In the genomic region with DNA sequence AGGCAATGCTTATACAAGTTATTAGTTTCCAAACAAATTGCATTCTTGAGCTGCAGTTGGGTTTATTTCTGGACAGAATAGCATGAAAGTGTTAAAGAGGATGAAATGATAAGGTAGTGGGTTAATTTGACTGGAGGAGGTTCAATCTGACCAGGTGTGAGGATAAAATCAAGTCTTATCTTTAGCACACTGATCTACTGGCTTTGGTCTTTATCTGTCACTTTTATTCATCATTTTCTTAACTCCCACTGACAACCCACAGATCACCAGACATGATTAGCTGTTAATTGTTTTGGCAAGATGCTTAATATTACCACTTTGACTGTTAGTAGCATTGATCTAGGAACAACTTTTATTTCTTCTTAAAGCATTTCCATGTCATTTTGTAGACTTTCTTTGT, we compare ENCODE assay signal across 33 cellular contexts.
"Had no signal": no experiment of that assay in that cellular context is flagged by ENCODE, and none has a peak within 500 bp of the region (broad histone marks: within the 10 kb centered on the region; RNA-seq: fewer than 3 reads in every experiment).

No MANE protein-coding gene starts in this region.

- H3K27ac ChIP-seq: adrenal gland, ascending aorta, body of pancreas, brain microvascular endothelial cell, breast epithelium, cardiac muscle cell had no signal

- H3K27me3 ChIP-seq: adrenal gland, ascending aorta, body of pancreas, brain microvascular endothelial cell, breast epithelium had no signal

- ATAC-seq: activated naive CD4-positive, alpha-beta T cell treated with anti-CD3 and anti-CD28 coated beads, Interleukin-2, amount 50 U/mL, for 72 hours; activated naive CD8-positive, alpha-beta T cell treated with anti-CD3 and anti-CD28 coated beads, Interleukin-2, amount 50 U/mL, for 24 hours; activated T-cell treated with anti-CD3 and anti-CD28 coated beads, Interleukin-2, amount 50 U/mL, for 4 hours; activated T-cell treated with anti-CD3 and anti-CD28 coated beads, Interleukin-2, amount 50 U/mL, for 72 hours; activated T-helper 17 cell treated with anti-CD3 and anti-CD28 coated beads, Interleukin-2, amount 50 U/mL, for 72 hours; body of pancreas had no signal

- H3K9me3 ChIP-seq: adrenal gland, ascending aorta, body of pancreas, breast epithelium had no signal

- H3K4me3 ChIP-seq: adrenal gland, ascending aorta, body of pancreas, breast epithelium, cardiac muscle cell had no signal

- H3K36me3 ChIP-seq: adrenal gland, ascending aorta, brain microvascular endothelial cell, breast epithelium, cardiac muscle cell had no signal

- H3K4me1 ChIP-seq: adrenal gland, ascending aorta, body of pancreas, breast epithelium had no signal

- DNase-seq: activated effector memory CD4-positive, alpha-beta T cell treated with anti-CD3 and anti-CD28 coated beads, Interleukin-2, amount 50 U/mL, for 16 hours; activated effector memory CD4-positive, alpha-beta T cell treated with Interleukin-2 at 50 U/mL for 16 hours; activated gamma-delta T cell; activated gamma-delta T cell treated with Interleukin-2 at 50 U/mL for 16 hours; activated naive CD4-positive, alpha-beta T cell; activated naive CD4-positive, alpha-beta T cell treated with anti-CD3 and anti-CD28 coated beads for 36 hours; activated naive CD4-positive, alpha-beta T cell treated with anti-CD3 and anti-CD28 coated beads, Interleukin-2, amount 10 ng/mL, durations not matched to agents 7 days and 5 days; activated naive CD4-positive, alpha-beta T cell treated with anti-CD3 and anti-CD28 coated beads, Interleukin-2, amount 50 U/mL, for 16 hours; activated naive CD4-positive, alpha-beta T cell treated with Interleukin-2 at 50 U/mL for 16 hours; activated naive CD8-positive, alpha-beta T cell treated with anti-CD3 and anti-CD28 coated beads for 36 hours; activated naive CD8-positive, alpha-beta T cell treated with anti-CD3 and anti-CD28 coated beads, Interleukin-2, amount 10 ng/mL, durations not matched to agents 7 days and 5 days; activated naive CD8-positive, alpha-beta T cell treated with anti-CD3 and anti-CD28 coated beads, Interleukin-2, amount 50 U/mL, for 24 hours; activated T-cell treated with anti-CD3 and anti-CD28 coated beads, Interleukin-2, amount 50 U/mL, for 24 hours; activated T-cell treated with anti-CD3 and anti-CD28 coated beads, Interleukin-2, amount 50 U/mL, for 4 hours; activated T-cell treated with anti-CD3 and anti-CD28 coated beads, Interleukin-2, amount 50 U/mL, for 48 hours; activated T-cell treated with anti-CD3 and anti-CD28 coated beads, Interleukin-2, amount 50 U/mL, for 72 hours; adrenal gland; amniotic stem cell; amygdala; anterior cingulate cortex; aorta; body of pancreas; brain microvascular endothelial cell; caudate nucleus; central memory CD4-positive, alpha-beta T cell; cerebellar nuclear complex had no signal

- FAIRE-seq: astrocyte, bronchial epithelial cell had no signal
